Comparison of ENCODE assay signal across 18 cellular contexts in genomic region chr18:58625839-58626238, GRCh38. TPM values are rescaled to one million over a fixed set of nuclear protein-coding genes. Genes with fewer than 3 reads are reported as not detected.
"Had no signal": no experiment of that assay in that cellular context is flagged by ENCODE, and none has a peak within 500 bp of the region (broad histone marks: within the 10 kb centered on the region; RNA-seq: fewer than 3 reads in every experiment).

No MANE protein-coding gene starts in this region.

- DNase-seq: activated CD4-positive, alpha-beta T cell treated with anti-CD3 and anti-CD28 coated beads, Interleukin-2, amount 50 U/mL, for 1 hour; body of pancreas; effector CD8-positive, alpha-beta T cell; left colon; midbrain; occipital lobe; posterior cingulate gyrus; retina; stimulated activated CD4-positive, alpha-beta T cell treated with anti-CD3 and anti-CD28 coated beads, Interleukin-2, amount 100 ng/mL, for 24 hours; stimulated activated naive CD8-positive, alpha-beta T cell treated with anti-CD3 and anti-CD28 coated beads, Interleukin-15, Interleukin-2, amounts not matched to agents 100 U/mL and 50 U/mL, for 24 hours; uterus had no signal

- H3K79me2 ChIP-seq: hepatocyte had no signal

- H3K4me2 ChIP-seq: hepatocyte had no signal

- ATAC-seq: body of pancreas; left colon; stimulated activated naive CD8-positive, alpha-beta T cell treated with anti-CD3 and anti-CD28 coated beads, Interleukin-15, Interleukin-2, amounts not matched to agents 100 U/mL and 50 U/mL, for 24 hours had no signal

- H3K27me3 ChIP-seq: body of pancreas, hepatocyte, tibial nerve, uterus had no signal

- H3K36me3 ChIP-seq: esophagus muscularis mucosa, tibial nerve, uterus had no signal

- H3K27ac ChIP-seq: body of pancreas, esophagus muscularis mucosa, hepatocyte, tibial nerve, uterus had no signal

- H3K4me1 ChIP-seq: body of pancreas, tibial nerve, uterus had no signal

- H3K4me3 ChIP-seq: body of pancreas, esophagus muscularis mucosa, hepatocyte, lung, tibial nerve, uterus had no signal

- FAIRE-seq: endothelial cell of umbilical vein, islet of Langerhans had no signal

RNA-seq across cellular contexts. Expression of gene ALPK2, which starts 3.1 kb away (rescaled TPM):
- total RNA-seq: endothelial cell of umbilical vein had no signal
- polyA plus RNA-seq: endothelial cell of umbilical vein, neural cell had no signal
